ENCODE assay signal across 32 cellular contexts in genomic region chr4:169869487-169869886, GRCh38.
"Had no signal": no experiment of that assay in that cellular context is flagged by ENCODE, and none has a peak within 500 bp of the region (broad histone marks: within the 10 kb centered on the region; RNA-seq: fewer than 3 reads in every experiment).

No MANE protein-coding gene starts in this region.

- H3K4me1 Mint-ChIP-seq: activated naive CD8-positive, alpha-beta T cell treated with anti-CD3 and anti-CD28 coated beads for 36 hours; immature natural killer cell; nephron; stimulated activated memory B cell treated with anti-CD40 and anti-IgM and Interleukin-4, amounts not matched to agents 10 μg/mL and 1 μg/mL and 100 μg/mL, for 72 hours; stimulated activated naive CD8-positive, alpha-beta T cell treated with anti-CD3 and anti-CD28 coated beads, Interleukin-15, amount 100 ng/mL, for 72 hours had no signal

- H3K27me3 ChIP-seq: adrenal gland, brain microvascular endothelial cell, dorsolateral prefrontal cortex had no signal

- ATAC-seq: left lung; mucosa of descending colon; sciatic nerve; stimulated activated memory B cell treated with anti-CD40 and anti-IgM and Interleukin-4, amounts not matched to agents 10 μg/mL and 1 μg/mL and 100 μg/mL, for 72 hours; stimulated activated naive CD8-positive, alpha-beta T cell treated with anti-CD3 and anti-CD28 coated beads, Interleukin-15, amount 100 ng/mL, for 72 hours; upper lobe of right lung had no signal

- H3K4me3 Mint-ChIP-seq: activated naive CD8-positive, alpha-beta T cell treated with anti-CD3 and anti-CD28 coated beads for 36 hours; immature natural killer cell; nephron; stimulated activated memory B cell treated with anti-CD40 and anti-IgM and Interleukin-4, amounts not matched to agents 10 μg/mL and 1 μg/mL and 100 μg/mL, for 72 hours; stimulated activated naive CD8-positive, alpha-beta T cell treated with anti-CD3 and anti-CD28 coated beads, Interleukin-15, amount 100 ng/mL, for 72 hours had no signal

- H3K36me3 Mint-ChIP-seq: activated naive CD8-positive, alpha-beta T cell treated with anti-CD3 and anti-CD28 coated beads for 36 hours; immature natural killer cell; stimulated activated memory B cell treated with anti-CD40 and anti-IgM and Interleukin-4, amounts not matched to agents 10 μg/mL and 1 μg/mL and 100 μg/mL, for 72 hours had no signal

- H3K9me3 Mint-ChIP-seq: activated naive CD8-positive, alpha-beta T cell treated with anti-CD3 and anti-CD28 coated beads for 36 hours; immature natural killer cell; nephron; stimulated activated memory B cell treated with anti-CD40 and anti-IgM and Interleukin-4, amounts not matched to agents 10 μg/mL and 1 μg/mL and 100 μg/mL, for 72 hours; stimulated activated naive CD8-positive, alpha-beta T cell treated with anti-CD3 and anti-CD28 coated beads, Interleukin-15, amount 100 ng/mL, for 72 hours had no signal

- H3K27me3 Mint-ChIP-seq: activated naive CD8-positive, alpha-beta T cell treated with anti-CD3 and anti-CD28 coated beads for 36 hours had no signal

- FAIRE-seq: kidney, small intestine had no signal

- DNase-seq: activated CD4-positive, alpha-beta T cell treated with anti-CD3 and anti-CD28 coated beads for 4 hours; activated CD4-positive, alpha-beta T cell treated with anti-CD3 and anti-CD28 coated beads, Interleukin-2, amount 50 U/mL, for 4 hours; activated effector memory CD4-positive, alpha-beta T cell treated with Interleukin-2 at 50 U/mL for 16 hours; activated naive CD4-positive, alpha-beta T cell treated with Interleukin-2 at 50 U/mL for 16 hours; activated naive CD8-positive, alpha-beta T cell treated with anti-CD3 and anti-CD28 coated beads for 36 hours; activated T-cell treated with anti-CD3 and anti-CD28 coated beads for 4 hours; adrenal gland; aorta; brain microvascular endothelial cell; dorsolateral prefrontal cortex; effector memory CD4-positive, alpha-beta T cell; foreskin fibroblast; head of caudate nucleus; hypothalamus; immature natural killer cell; kidney; left lung; mucosa of descending colon; posterior cingulate gyrus; small intestine; stimulated activated CD4-positive, alpha-beta T cell treated with anti-CD3 and anti-CD28 coated beads, Interleukin-1b, Interleukin-23, amount 100 ng/mL, for 48 hours; stimulated activated CD4-positive, alpha-beta T cell treated with anti-CD3 and anti-CD28 coated beads, Interleukin-4, amount 100 ng/mL, for 4 hours; stimulated activated CD8-positive, alpha-beta memory T cell treated with anti-CD3 and anti-CD28 coated beads, Interleukin-4, amount 100 ng/mL, for 48 hours; stimulated activated naive CD8-positive, alpha-beta T cell treated with anti-CD3 and anti-CD28 coated beads, Interleukin-15, amount 100 ng/mL, for 72 hours; substantia nigra; upper lobe of right lung had no signal

- H3K27ac Mint-ChIP-seq: activated naive CD8-positive, alpha-beta T cell treated with anti-CD3 and anti-CD28 coated beads for 36 hours; immature natural killer cell; nephron; stimulated activated memory B cell treated with anti-CD40 and anti-IgM and Interleukin-4, amounts not matched to agents 10 μg/mL and 1 μg/mL and 100 μg/mL, for 72 hours; stimulated activated naive CD8-positive, alpha-beta T cell treated with anti-CD3 and anti-CD28 coated beads, Interleukin-15, amount 100 ng/mL, for 72 hours had no signal

- H3K4me3 ChIP-seq: adrenal gland, coronary artery, dorsolateral prefrontal cortex, left lung, lung, mucosa of descending colon, upper lobe of right lung had no signal

- H3K36me3 ChIP-seq: adrenal gland, brain microvascular endothelial cell, left lung, upper lobe of right lung had no signal

- H3K27ac ChIP-seq: adrenal gland, brain microvascular endothelial cell, coronary artery, dorsolateral prefrontal cortex, left lung, upper lobe of right lung, VCaP had no signal

- H3K4me1 ChIP-seq: adrenal gland, left lung, upper lobe of right lung had no signal
